ENCODE assay signal across 23 cellular contexts in genomic region chr5:158534203-158534602, GRCh38.
"Had no signal": no experiment of that assay in that cellular context is flagged by ENCODE, and none has a peak within 500 bp of the region (broad histone marks: within the 10 kb centered on the region; RNA-seq: fewer than 3 reads in every experiment).

No MANE protein-coding gene starts in this region.

- FAIRE-seq: astrocyte, colon, endothelial cell of umbilical vein, frontal cortex, small intestine, urothelium cell line had no signal

- DNase-seq: activated CD4-positive, alpha-beta T cell treated with anti-CD3 and anti-CD28 coated beads for 1 hour; activated CD8-positive, alpha-beta memory T cell treated with anti-CD3 and anti-CD28 coated beads for 24 hours; activated CD8-positive, alpha-beta memory T cell treated with anti-CD3 and anti-CD28 coated beads, Interleukin-2, amount 50 U/mL, for 4 hours; activated naive CD4-positive, alpha-beta T cell treated with Interleukin-2 at 50 U/mL for 16 hours; activated naive CD8-positive, alpha-beta T cell treated with anti-CD3 and anti-CD28 coated beads for 36 hours; activated T-cell treated with anti-CD3 and anti-CD28 coated beads, Interleukin-2, amount 50 U/mL, for 4 hours; central memory CD4-positive, alpha-beta T cell; effector memory CD4-positive, alpha-beta T cell; hippocampal formation; mesenchymal stem cell; naive B cell; posterior cingulate gyrus; small intestine; stimulated activated CD4-positive, alpha-beta T cell treated with anti-CD3 and anti-CD28 coated beads, Interleukin-2, amount 100 ng/mL, for 24 hours; stomach; transverse colon had no signal

- H3K36me3 Mint-ChIP-seq: activated naive CD8-positive, alpha-beta T cell treated with anti-CD3 and anti-CD28 coated beads for 36 hours; naive B cell; stimulated activated effector memory CD8-positive, alpha-beta T cell treated with anti-CD3 and anti-CD28 coated beads, Interleukin-12 subunit alpha, Interleukin-12 subunit beta, amount 100 ng/mL, for 72 hours had no signal

- H3K27ac Mint-ChIP-seq: activated naive CD8-positive, alpha-beta T cell treated with anti-CD3 and anti-CD28 coated beads for 36 hours; stimulated activated effector memory CD8-positive, alpha-beta T cell treated with anti-CD3 and anti-CD28 coated beads, Interleukin-12 subunit alpha, Interleukin-12 subunit beta, amount 100 ng/mL, for 72 hours had no signal

- H3K27me3 ChIP-seq: stomach, transverse colon had no signal

- H3K4me3 Mint-ChIP-seq: activated naive CD8-positive, alpha-beta T cell treated with anti-CD3 and anti-CD28 coated beads for 36 hours; activated T-cell treated with anti-CD3 and anti-CD28 coated beads, Interleukin-2, amount 50 U/mL, for 4 hours; naive B cell; neural crest cell; stimulated activated effector memory CD8-positive, alpha-beta T cell treated with anti-CD3 and anti-CD28 coated beads, Interleukin-12 subunit alpha, Interleukin-12 subunit beta, amount 100 ng/mL, for 72 hours had no signal

- H3K4me3 ChIP-seq: stomach, transverse colon had no signal

- H3K4me1 ChIP-seq: stomach, transverse colon had no signal

- H3K36me3 ChIP-seq: stomach, transverse colon had no signal

- H3K27me3 Mint-ChIP-seq: naive B cell had no signal

- H3K4me1 Mint-ChIP-seq: neural crest cell; stimulated activated effector memory CD8-positive, alpha-beta T cell treated with anti-CD3 and anti-CD28 coated beads, Interleukin-12 subunit alpha, Interleukin-12 subunit beta, amount 100 ng/mL, for 72 hours had no signal

- H3K27ac ChIP-seq: stomach, transverse colon had no signal

- H3K9me3 ChIP-seq: stomach, transverse colon had no signal

- H3K9me3 Mint-ChIP-seq: activated naive CD8-positive, alpha-beta T cell treated with anti-CD3 and anti-CD28 coated beads for 36 hours; activated T-cell treated with anti-CD3 and anti-CD28 coated beads, Interleukin-2, amount 50 U/mL, for 4 hours; naive B cell; neural crest cell; stimulated activated effector memory CD8-positive, alpha-beta T cell treated with anti-CD3 and anti-CD28 coated beads, Interleukin-12 subunit alpha, Interleukin-12 subunit beta, amount 100 ng/mL, for 72 hours had no signal
